1 cellular context compared by ENCODE assay signal in genomic region chr2:113219525-113219888, GRCh38.
TF ChIP-seq lines count a peak whose summit lies in the region.

No MANE protein-coding gene starts in this region.

TF ChIP-seq in A549, 52 proteins besides CTCF, POLR2A, EP300 and RAD21:
- TF ChIP-seq, protein P1, sequence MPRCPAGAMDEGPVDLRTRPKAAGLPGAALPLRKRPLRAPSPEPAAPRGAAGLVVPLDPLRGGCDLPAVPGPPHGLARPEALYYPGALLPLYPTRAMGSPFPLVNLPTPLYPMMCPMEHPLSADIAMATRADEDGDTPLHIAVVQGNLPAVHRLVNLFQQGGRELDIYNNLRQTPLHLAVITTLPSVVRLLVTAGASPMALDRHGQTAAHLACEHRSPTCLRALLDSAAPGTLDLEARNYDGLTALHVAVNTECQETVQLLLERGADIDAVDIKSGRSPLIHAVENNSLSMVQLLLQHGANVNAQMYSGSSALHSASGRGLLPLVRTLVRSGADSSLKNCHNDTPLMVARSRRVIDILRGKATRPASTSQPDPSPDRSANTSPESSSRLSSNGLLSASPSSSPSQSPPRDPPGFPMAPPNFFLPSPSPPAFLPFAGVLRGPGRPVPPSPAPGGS (IDR thresholded peaks at IDR 0.05), result no peak
- TF ChIP-seq FOXS1 (CRISPR knock-in tag; IDR thresholded peaks at IDR 0.05) (no peak), HEYL (CRISPR knock-in tag; IDR thresholded peaks at IDR 0.05) (no peak), ESRRA (IDR thresholded peaks at IDR 0.05; ENCODE audit: borderline replicate concordance, low read length) (no peak), RCOR1 (IDR thresholded peaks at IDR 0.05; ENCODE audit: low read depth, low read length) (no peak), FOSB (CRISPR knock-in tag; IDR thresholded peaks at IDR 0.05) (no peak), JUNB (IDR thresholded peaks at IDR 0.05) (no peak), POLR2AphosphoS2 (conservative IDR thresholded peaks at IDR 0.05; ENCODE audit: low read length) (no peak), RARB (CRISPR knock-in tag; IDR thresholded peaks at IDR 0.05) (no peak)
